Comparison of ENCODE assay signal across 1 cellular context in the genomic region with DNA sequence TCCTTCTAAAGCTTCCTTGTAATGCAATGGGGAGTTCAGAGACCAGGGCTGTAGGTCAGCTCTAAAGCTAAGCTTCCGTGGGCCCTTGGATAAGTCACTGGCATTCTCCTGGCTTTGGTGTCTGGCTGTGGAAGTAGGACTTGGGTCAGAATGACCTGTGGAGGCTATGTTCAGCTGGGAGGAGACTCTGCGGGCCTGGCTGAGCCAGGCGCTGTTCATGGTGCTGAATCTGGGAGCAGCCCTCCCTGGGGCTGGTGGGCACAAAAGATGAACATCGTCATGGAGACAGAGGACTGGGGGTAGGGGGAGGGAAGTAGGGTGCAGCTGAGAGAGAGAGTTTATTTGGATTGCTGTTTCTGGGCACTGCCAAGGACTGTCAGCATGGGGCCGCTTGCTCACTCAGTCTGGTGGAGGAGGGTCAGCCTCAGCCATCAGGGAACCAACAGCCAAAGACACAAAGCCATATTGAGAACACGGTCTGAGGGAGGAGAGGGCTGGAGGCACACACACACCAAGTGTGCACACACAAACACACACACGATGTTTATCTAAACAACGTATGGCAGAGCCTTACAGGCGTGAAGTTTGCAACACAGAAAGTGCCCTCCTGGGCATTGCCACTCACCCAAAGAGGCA.
TF ChIP-seq lines count a peak whose summit lies in the region.

No MANE protein-coding gene starts in this region.

TF ChIP-seq in H1, 55 proteins besides CTCF, POLR2A, EP300 and RAD21:
- TF ChIP-seq GTF2F1 (IDR thresholded peaks at IDR 0.05; ENCODE audit: borderline replicate concordance, low read depth, low read length), result no peak
- peak; percentile 71 for TF ChIP-seq SAP30 (IDR thresholded peaks at IDR 0.05; ENCODE audit: insufficient read depth, insufficient replicate concordance, low read length)
- no peak for TF ChIP-seq BRCA1 (IDR thresholded peaks at IDR 0.05; ENCODE audit: low read depth, low read length)
- TF ChIP-seq SP1 (IDR thresholded peaks at IDR 0.05; ENCODE audit: low read depth, low read length), result no peak
- TF ChIP-seq JUND (IDR thresholded peaks at IDR 0.05; ENCODE audit: low read length), result no peak
- TF ChIP-seq, protein P1, sequence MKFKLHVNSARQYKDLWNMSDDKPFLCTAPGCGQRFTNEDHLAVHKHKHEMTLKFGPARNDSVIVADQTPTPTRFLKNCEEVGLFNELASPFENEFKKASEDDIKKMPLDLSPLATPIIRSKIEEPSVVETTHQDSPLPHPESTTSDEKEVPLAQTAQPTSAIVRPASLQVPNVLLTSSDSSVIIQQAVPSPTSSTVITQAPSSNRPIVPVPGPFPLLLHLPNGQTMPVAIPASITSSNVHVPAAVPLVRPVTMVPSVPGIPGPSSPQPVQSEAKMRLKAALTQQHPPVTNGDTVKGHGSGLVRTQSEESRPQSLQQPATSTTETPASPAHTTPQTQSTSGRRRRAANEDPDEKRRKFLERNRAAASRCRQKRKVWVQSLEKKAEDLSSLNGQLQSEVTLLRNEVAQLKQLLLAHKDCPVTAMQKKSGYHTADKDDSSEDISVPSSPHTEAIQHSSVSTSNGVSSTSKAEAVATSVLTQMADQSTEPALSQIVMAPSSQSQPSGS (IDR thresholded peaks at IDR 0.05; ENCODE audit: low read length), result no peak
- no peak for TF ChIP-seq CBX5 (IDR thresholded peaks at IDR 0.05; ENCODE audit: low read depth, low read length)
- TF ChIP-seq POU5F1 (IDR thresholded peaks at IDR 0.05; ENCODE audit: low read depth, low read length), result no peak
- no peak for TF ChIP-seq TAF7 (optimal IDR thresholded peaks at IDR 0.05; ENCODE audit: borderline replicate concordance, low read depth, low read length)
- TF ChIP-seq, protein P2, sequence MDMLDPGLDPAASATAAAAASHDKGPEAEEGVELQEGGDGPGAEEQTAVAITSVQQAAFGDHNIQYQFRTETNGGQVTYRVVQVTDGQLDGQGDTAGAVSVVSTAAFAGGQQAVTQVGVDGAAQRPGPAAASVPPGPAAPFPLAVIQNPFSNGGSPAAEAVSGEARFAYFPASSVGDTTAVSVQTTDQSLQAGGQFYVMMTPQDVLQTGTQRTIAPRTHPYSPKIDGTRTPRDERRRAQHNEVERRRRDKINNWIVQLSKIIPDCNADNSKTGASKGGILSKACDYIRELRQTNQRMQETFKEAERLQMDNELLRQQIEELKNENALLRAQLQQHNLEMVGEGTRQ (IDR thresholded peaks at IDR 0.05; ENCODE audit: low read length), result no peak
- TF ChIP-seq SIN3A (conservative IDR thresholded peaks at IDR 0.05 in 1 of 2, IDR thresholded peaks at IDR 0.05 in 1 of 2; ENCODE audit: low read depth in 1 of 2, low read length in 2 of 2), result peak; percentile 85 to 91; a peak in 2 of 4 replicates
